In genomic region chr22:29716814-29717213, GRCh38 we compare ENCODE assay signal across 9 cellular contexts. TPM values are rescaled to one million over a fixed set of nuclear protein-coding genes. Genes with fewer than 3 reads are reported as not detected.
DNase-seq lines count a peak whose midpoint lies in the region; ATAC-seq, FAIRE-seq and TF ChIP-seq lines count a peak whose summit lies in the region.
"Had no signal": no experiment of that assay in that cellular context is flagged by ENCODE, and none has a peak within 500 bp of the region (broad histone marks: within the 10 kb centered on the region; RNA-seq: fewer than 3 reads in every experiment).

No MANE protein-coding gene starts in this region.

- POLR2A ChIA-PET in WTC11 (lab: Charles Lee), result no interaction called here

- no peaks in the 10 kb centered on the region for H3K9me3 ChIP-seq in sigmoid colon

- H3K27ac Mint-ChIP-seq in HFFc6, result no peak overlapping the region
- no peak overlapping the region for H3K27ac Mint-ChIP-seq in WTC11
- H3K27ac Mint-ChIP-seq in glutamatergic neuron (ENCODE audit: unreplicated experiment), result no peak overlapping the region
- no peak overlapping the region for H3K27ac Mint-ChIP-seq in activated T-cell treated with anti-CD3 and anti-CD28 coated beads, Interleukin-2, amount 50 U/mL, for 24 hours
- H3K27ac Mint-ChIP-seq: activated naive CD4-positive, alpha-beta T cell treated with anti-CD3 and anti-CD28 coated beads, Interleukin-2, amount 50 U/mL, for 24 hours had no signal

- 11 to 19% methylated on average over 4 of the region's 4 CpGs for WGBS in sigmoid colon, 2 donors

- H3K36me3 Mint-ChIP-seq in HFFc6 (ENCODE audit: low read depth) (no peaks in the 10 kb centered on the region), WTC11 (no peaks in the 10 kb centered on the region), glutamatergic neuron (ENCODE audit: unreplicated experiment) (no peaks in the 10 kb centered on the region)
- H3K36me3 Mint-ChIP-seq in activated T-cell treated with anti-CD3 and anti-CD28 coated beads, Interleukin-2, amount 50 U/mL, for 24 hours (ENCODE audit: low read depth), result no peaks in the 10 kb centered on the region

- FAIRE-seq in RCC 7860 (lab: Jason Lieb, UNC), result no peak

- TF ChIP-seq CTCF in HFFc6 (IDR thresholded peaks at IDR 0.05), result no peak
- no peak for TF ChIP-seq CTCF in WTC11 (IDR thresholded peaks at IDR 0.05)
- TF ChIP-seq CTCF in glutamatergic neuron (IDR thresholded peaks at IDR 0.05; ENCODE audit: partially characterized antibody, unreplicated experiment), result no peak
- TF ChIP-seq CTCF in sigmoid colon (IDR thresholded peaks at IDR 0.05), result no peak

- no peak overlapping the region for H3K27ac ChIP-seq in sigmoid colon

- H3K27me3 Mint-ChIP-seq in HFFc6 (ENCODE audit: insufficient read depth), result peaks cover 51% of the 10 kb centered on the region
- peaks cover 48% of the 10 kb centered on the region for H3K27me3 Mint-ChIP-seq in WTC11 (ENCODE audit: low read depth)
- H3K27me3 Mint-ChIP-seq in glutamatergic neuron (ENCODE audit: unreplicated experiment), result peaks cover 37% of the 10 kb centered on the region
- peaks cover 51% of the 10 kb centered on the region for H3K27me3 Mint-ChIP-seq in activated T-cell treated with anti-CD3 and anti-CD28 coated beads, Interleukin-2, amount 50 U/mL, for 24 hours

- peak; percentile 85 for DNase-seq in AG20443 (ENCODE audit: low spot score)
- peak; percentile 65 for DNase-seq in HFFc6
- DNase-seq in WTC11 (ENCODE audit: low spot score), result peak; percentile 89
- DNase-seq in glutamatergic neuron, result no peak
- DNase-seq in pulmonary artery endothelial cell (ENCODE audit: low read depth, low spot score), result peak; percentile 35
- no peak for DNase-seq in RCC 7860 (ENCODE audit: low spot score)
- DNase-seq in activated T-cell treated with anti-CD3 and anti-CD28 coated beads, Interleukin-2, amount 50 U/mL, for 24 hours, result no peak
- DNase-seq in sigmoid colon, result no peak

- CTCF ChIA-PET in WTC11 (lab: Charles Lee), result interaction anchor here (0.6 to 6.7 kb wide), 6 partner anchors 15 to 1285 kb away, joined by 3 to 57 read pairs (median 4); no protein-coding TSS in a partner anchor

- peak; percentile 79 for ATAC-seq in WTC11

- H3K9me3 Mint-ChIP-seq in HFFc6 (no peaks in the 10 kb centered on the region), WTC11 (no peaks in the 10 kb centered on the region), glutamatergic neuron (ENCODE audit: unreplicated experiment) (peaks cover 19% of the 10 kb centered on the region)
- no peaks in the 10 kb centered on the region for H3K9me3 Mint-ChIP-seq in activated T-cell treated with anti-CD3 and anti-CD28 coated beads, Interleukin-2, amount 50 U/mL, for 24 hours
- H3K9me3 Mint-ChIP-seq: activated naive CD4-positive, alpha-beta T cell treated with anti-CD3 and anti-CD28 coated beads, Interleukin-2, amount 50 U/mL, for 24 hours had no signal

- H3K27me3 ChIP-seq in sigmoid colon, result peaks cover 23 to 54% (median 42%) of the 10 kb centered on the region in 3 donors

- H3K4me3 ChIP-seq in sigmoid colon, result no peak overlapping the region

- TF ChIP-seq EP300 in sigmoid colon (IDR thresholded peaks at IDR 0.05), result no peak

- H3K4me3 Mint-ChIP-seq in HFFc6 (no peak overlapping the region), WTC11 (no peak overlapping the region), glutamatergic neuron (ENCODE audit: unreplicated experiment) (peak overlapping the region; percentile 12)
- H3K4me3 Mint-ChIP-seq in activated T-cell treated with anti-CD3 and anti-CD28 coated beads, Interleukin-2, amount 50 U/mL, for 24 hours, result no peak overlapping the region
- H3K4me3 Mint-ChIP-seq: activated naive CD4-positive, alpha-beta T cell treated with anti-CD3 and anti-CD28 coated beads, Interleukin-2, amount 50 U/mL, for 24 hours had no signal

- intact Hi-C loops in sigmoid colon (cut with DNase I), result no loop called here

- no peaks in the 10 kb centered on the region for H3K4me1 Mint-ChIP-seq in HFFc6 (ENCODE audit: low read depth)
- peaks cover 3% of the 10 kb centered on the region; the same call in 1 of the 2 replicates for H3K4me1 Mint-ChIP-seq in WTC11
- H3K4me1 Mint-ChIP-seq in glutamatergic neuron (ENCODE audit: low read depth, unreplicated experiment), result peaks cover 42% of the 10 kb centered on the region
- peaks cover 3% of the 10 kb centered on the region for H3K4me1 Mint-ChIP-seq in activated T-cell treated with anti-CD3 and anti-CD28 coated beads, Interleukin-2, amount 50 U/mL, for 24 hours (ENCODE audit: low read depth)
- H3K4me1 Mint-ChIP-seq: activated naive CD4-positive, alpha-beta T cell treated with anti-CD3 and anti-CD28 coated beads, Interleukin-2, amount 50 U/mL, for 24 hours had no signal

- peaks cover 0 to 16% (median 11%) of the 10 kb centered on the region in 4 donors for H3K4me1 ChIP-seq in sigmoid colon

- no peaks in the 10 kb centered on the region for H3K36me3 ChIP-seq in sigmoid colon

- no peak for TF ChIP-seq POLR2A in sigmoid colon (IDR thresholded peaks at IDR 0.05)

TF ChIP-seq in WTC11, 78 proteins besides CTCF, POLR2A, EP300 and RAD21 (continues in another document):
- TF ChIP-seq KAT7 (CRISPR knock-in tag; IDR thresholded peaks at IDR 0.05; ENCODE audit: borderline replicate concordance) (no peak), ZNF416 (CRISPR knock-in tag; IDR thresholded peaks at IDR 0.05) (no peak), USF2 (CRISPR knock-in tag; IDR thresholded peaks at IDR 0.05) (no peak), TEAD1 (CRISPR knock-in tag; IDR thresholded peaks at IDR 0.05) (0 out of 2 replicates have a peak, but pooled peaks have one; percentile 57), ZNF121 (CRISPR knock-in tag; IDR thresholded peaks at IDR 0.05) (0 out of 2 replicates have a peak, but pooled peaks have one; percentile 25), IRF1 (CRISPR knock-in tag; IDR thresholded peaks at IDR 0.05) (peak; percentile 74), JUN (CRISPR knock-in tag; IDR thresholded peaks at IDR 0.05) (peak; percentile 36; the same call in 1 of the 2 replicates), OVOL2 (CRISPR knock-in tag; IDR thresholded peaks at IDR 0.05; ENCODE audit: borderline replicate concordance) (no peak), E2F1 (CRISPR knock-in tag; IDR thresholded peaks at IDR 0.05) (peak; percentile 72), CREB1 (CRISPR knock-in tag; IDR thresholded peaks at IDR 0.05) (0 out of 2 replicates have a peak, but pooled peaks have one; percentile 70), SMAD3 (CRISPR knock-in tag; IDR thresholded peaks at IDR 0.05; ENCODE audit: borderline replicate concordance) (peak; percentile 89; the same call in 1 of the 2 replicates), TCF7 (CRISPR knock-in tag; IDR thresholded peaks at IDR 0.05; ENCODE audit: low read depth) (no peak)

RNA-seq across cellular contexts. Expression of gene CABP7, which starts 3.0 kb away (rescaled TPM):
- total RNA-seq in HFFc6 (2021; fragmentation: NEBNext Ultra II Directional; extraction: Animal tissue kit (Norgen Biotek cat#: 25700)), result not detected
- total RNA-seq in WTC11 (2021) (0.11 to 0.17 TPM in 2 of 3 replicates, not detected in the other), glutamatergic neuron (ENCODE audit: unreplicated experiment) (14.6 TPM), pulmonary artery endothelial cell (not detected in 2 replicates), sigmoid colon (1 to 10 TPM in 1 of 4 donors, under 1 TPM in 1, not detected in 2; under 0.01 to 1.1 TPM)
- under 1 TPM in 1 of 3 donors, not detected in 2; 0.47 TPM for polyA plus RNA-seq in sigmoid colon

RNA-seq across cellular contexts. Expression of gene ZMAT5, which starts 50.0 kb away (rescaled TPM):
- 10 to 100 TPM; 24.9 to 28.6 (median 26.1) TPM for total RNA-seq in HFFc6 (2021; fragmentation: NEBNext Ultra II Directional; extraction: Animal tissue kit (Norgen Biotek cat#: 25700))
- total RNA-seq in WTC11 (2021) (13.4 to 17.3 TPM (median 17.2 TPM) in 3 replicates), glutamatergic neuron (ENCODE audit: unreplicated experiment) (16.9 TPM), pulmonary artery endothelial cell (19.1 and 19.7 TPM in 2 replicates), sigmoid colon (10 to 100 TPM; 24.6 to 33.7 (median 30.4) TPM)
- 10 to 100 TPM; 13.2 to 16.1 (median 15.5) TPM for polyA plus RNA-seq in sigmoid colon

RNA-seq across cellular contexts. Expression of gene UQCR10, which starts 50.4 kb away (rescaled TPM):
- total RNA-seq in HFFc6 (2021; fragmentation: NEBNext Ultra II Directional; extraction: Animal tissue kit (Norgen Biotek cat#: 25700)), result 100 to 1,000 TPM; 137 to 153 (median 150) TPM
- total RNA-seq in WTC11 (2021) (119 to 140 TPM (median 131 TPM) in 3 replicates), glutamatergic neuron (ENCODE audit: unreplicated experiment) (77.7 TPM), pulmonary artery endothelial cell (78.0 and 83.1 TPM in 2 replicates), sigmoid colon (10 to 100 TPM; 37.9 to 84.5 (median 60.0) TPM)
- polyA plus RNA-seq in sigmoid colon, result 100 to 1,000 TPM; 241 to 555 (median 462) TPM

Comparison
In these comparisons a context has a peak if more than half of its experiments do, and no peak if none do; other contexts are left out.
1. DNase-seq: peak in AG20443 (single experiment), HFFc6 (single experiment), WTC11 (single experiment) and pulmonary artery endothelial cell (single experiment); none in glutamatergic neuron (single experiment), RCC 7860 (single experiment), activated T-cell treated with anti-CD3 and anti-CD28 coated beads, Interleukin-2, amount 50 U/mL, for 24 hours (single experiment) and sigmoid colon (single experiment).